21 cellular contexts compared by ENCODE assay signal in genomic region chr21:46104104-46104503, GRCh38. TPM values are rescaled to one million over a fixed set of nuclear protein-coding genes. Genes with fewer than 3 reads are reported as not detected.
"Had no signal": no experiment of that assay in that cellular context is flagged by ENCODE, and none has a peak within 500 bp of the region (broad histone marks: within the 10 kb centered on the region; RNA-seq: fewer than 3 reads in every experiment).

No MANE protein-coding gene starts in this region.

- H3K4me1 ChIP-seq: psoas muscle had no signal

- H3K27ac ChIP-seq: hepatocyte, psoas muscle, stomach, thoracic aorta had no signal

- H3K27ac Mint-ChIP-seq: naive B cell, nephron had no signal

- H3K27me3 ChIP-seq: sigmoid colon had no signal

- H3K4me3 Mint-ChIP-seq: naive B cell had no signal

- H2AFZ ChIP-seq: hepatocyte had no signal

- H3K4me3 ChIP-seq: hepatocyte, lung, psoas muscle, sigmoid colon, skin epidermis, stomach, thoracic aorta, transverse colon had no signal

- H3K36me3 ChIP-seq: sigmoid colon, stomach, transverse colon had no signal

- H3K4me2 ChIP-seq: hepatocyte had no signal

- DNase-seq: effector memory CD4-positive, alpha-beta T cell; erythroblast; foreskin melanocyte; head of caudate nucleus; kidney; left ventricle myocardium superior; mesendoderm; naive B cell; occipital lobe; psoas muscle; sigmoid colon; stimulated activated CD4-positive, alpha-beta T cell treated with anti-CD3 and anti-CD28 coated beads, Interleukin-12 subunit alpha, Interleukin-12 subunit beta, amount 100 ng/mL, for 4 hours; stimulated activated naive CD4-positive, alpha-beta T cell; stomach; substantia nigra; transverse colon had no signal

RNA-seq across cellular contexts. Expression of gene FTCD, which starts 51.3 kb away (rescaled TPM):
- total RNA-seq: occipital lobe, transverse colon had no signal
